In the genomic region with DNA sequence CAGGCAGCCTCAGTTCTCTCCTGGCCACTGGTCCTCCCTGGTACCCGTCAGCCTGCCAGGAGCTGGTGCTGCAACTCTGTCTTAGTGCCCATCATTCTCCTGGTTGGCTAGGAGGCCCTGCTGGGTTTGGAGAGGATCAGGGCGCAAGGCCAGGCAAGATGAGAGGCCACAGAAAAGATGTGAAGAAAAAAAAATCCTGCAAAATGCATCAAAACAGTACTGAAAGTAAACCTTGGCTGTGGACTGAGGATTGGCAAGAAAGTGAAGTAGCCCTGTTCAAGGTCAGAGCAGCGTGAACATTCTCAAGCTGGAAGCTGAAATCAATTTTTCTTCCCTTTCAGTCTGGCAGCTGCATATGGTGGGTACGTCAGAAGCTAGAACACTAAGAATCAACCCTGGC, we compare ENCODE assay signal across 29 cellular contexts.
DNase-seq lines count a peak whose midpoint lies in the region; TF ChIP-seq lines count a peak whose summit lies in the region.
"Had no signal": no experiment of that assay in that cellular context is flagged by ENCODE, and none has a peak within 500 bp of the region (broad histone marks: within the 10 kb centered on the region; RNA-seq: fewer than 3 reads in every experiment).

No MANE protein-coding gene starts in this region.

- H3K4me1 ChIP-seq in tibial artery = no peaks in the 10 kb centered on the region
- H3K4me1 ChIP-seq: esophagus squamous epithelium, left lung, right atrium auricular region had no signal

- H3K27ac ChIP-seq in tibial artery = no peak overlapping the region
- H3K27ac ChIP-seq: esophagus squamous epithelium, hepatocyte, left lung, right atrium auricular region, SK-N-MC had no signal

- H3K4me1 Mint-ChIP-seq in activated naive CD4-positive, alpha-beta T cell treated with anti-CD3 and anti-CD28 coated beads, Interleukin-2, amount 10 ng/mL, durations not matched to agents 7 days and 5 days = no peaks in the 10 kb centered on the region
- H3K4me1 Mint-ChIP-seq: CD4-positive, alpha-beta memory T cell had no signal

- intact Hi-C loops in posterior cingulate gyrus (cut with DNase I) = no loop called here
- intact Hi-C loops in tibial artery (cut with DNase I; ENCODE audit: low total_unique reads) = no loop called here

- no peaks in the 10 kb centered on the region for H3K9me3 Mint-ChIP-seq in activated naive CD4-positive, alpha-beta T cell treated with anti-CD3 and anti-CD28 coated beads, Interleukin-2, amount 10 ng/mL, durations not matched to agents 7 days and 5 days
- H3K9me3 Mint-ChIP-seq: activated T-helper 1 cell treated with anti-CD3 and anti-CD28 coated beads, Interleukin-12 subunit alpha, Interleukin-12 subunit beta, Interleukin-2, Interleukin-4 antibody, amounts not matched to agents 30 ng/mL and 10 ng/mL and 1 ng/mL, durations not matched to agents 14 hours and 24 hours and 36 hours had no signal

- no peaks in the 10 kb centered on the region for H3K9me3 ChIP-seq in tibial artery
- H3K9me3 ChIP-seq: esophagus squamous epithelium, left lung, MG63, right atrium auricular region had no signal

- H3K36me3 ChIP-seq in tibial artery = no peaks in the 10 kb centered on the region
- H3K36me3 ChIP-seq: esophagus squamous epithelium, left lung, MG63, right atrium auricular region had no signal

- H3K36me3 Mint-ChIP-seq in activated naive CD4-positive, alpha-beta T cell treated with anti-CD3 and anti-CD28 coated beads, Interleukin-2, amount 10 ng/mL, durations not matched to agents 7 days and 5 days = no peaks in the 10 kb centered on the region
- H3K36me3 Mint-ChIP-seq: CD4-positive, alpha-beta memory T cell had no signal

- TF ChIP-seq CTCF in tibial artery (IDR thresholded peaks at IDR 0.05) = no peak

- no peaks in the 10 kb centered on the region for H3K27me3 ChIP-seq in tibial artery
- H3K27me3 ChIP-seq: esophagus squamous epithelium, hepatocyte, left lung, right atrium auricular region had no signal

- no peak overlapping the region for H3K4me3 ChIP-seq in tibial artery
- H3K4me3 ChIP-seq: esophagus squamous epithelium, hepatocyte, left lung, MG63, right atrium auricular region, SK-N-MC had no signal

- DNase-seq in Ammon's horn (ENCODE audit: low spot score) (peak; percentile 70), NCI-H446 treated with DMSO at 0.1 percent for 48 hours (lab: John Stamatoyannopoulos, UW) (peak; percentile 98), globus pallidus (ENCODE audit: low spot score) (peak; percentile 74), posterior cingulate gyrus (peak in 8 of 10 donors; percentile 8 to 78 (median 30)), tibial artery (no peak), mesenteric fat pad (ENCODE audit: low spot score) (no peak), SIG-M5 (lab: John Stamatoyannopoulos, UW) (no peak)
- no peak for DNase-seq in activated naive CD4-positive, alpha-beta T cell treated with anti-CD3 and anti-CD28 coated beads, Interleukin-2, amount 10 ng/mL, durations not matched to agents 7 days and 5 days
- DNase-seq: 8988T; activated CD4-positive, alpha-beta T cell treated with anti-CD3 and anti-CD28 coated beads, Interleukin-2, amount 50 U/mL, for 4 hours; activated naive CD4-positive, alpha-beta T cell treated with anti-CD3 and anti-CD28 coated beads, Interleukin-2, amount 50 U/mL, for 16 hours; CD4-positive, alpha-beta memory T cell; dermis blood vessel endothelial cell; esophagus squamous epithelium; foreskin melanocyte; KG1; left lung; mesendoderm; MG63; NCI-H1105 treated with DMSO at 0.1 percent for 48 hours; NCI-H2029; NCI-H2227 treated with DMSO at 0.1 percent for 48 hours; NCI-H774; RPMI8226; stimulated activated CD4-positive, alpha-beta T cell treated with anti-CD3 and anti-CD28 coated beads, Interleukin-2, amount 100 ng/mL, for 24 hours had no signal

- H3K27me3 Mint-ChIP-seq in activated naive CD4-positive, alpha-beta T cell treated with anti-CD3 and anti-CD28 coated beads, Interleukin-2, amount 10 ng/mL, durations not matched to agents 7 days and 5 days = peaks cover 6% of the 10 kb centered on the region

- no peak overlapping the region for H3K4me3 Mint-ChIP-seq in activated naive CD4-positive, alpha-beta T cell treated with anti-CD3 and anti-CD28 coated beads, Interleukin-2, amount 10 ng/mL, durations not matched to agents 7 days and 5 days
- H3K4me3 Mint-ChIP-seq: activated T-helper 1 cell treated with anti-CD3 and anti-CD28 coated beads, Interleukin-12 subunit alpha, Interleukin-12 subunit beta, Interleukin-2, Interleukin-4 antibody, amounts not matched to agents 30 ng/mL and 10 ng/mL and 1 ng/mL, durations not matched to agents 14 hours and 24 hours and 36 hours; CD4-positive, alpha-beta memory T cell had no signal

- CTCF ChIA-PET in activated naive CD4-positive, alpha-beta T cell treated with anti-CD3 and anti-CD28 coated beads, Interleukin-2, amount 10 ng/mL, durations not matched to agents 7 days and 5 days (lab: Charles Lee) = no interaction called here

- H3K27ac Mint-ChIP-seq in activated naive CD4-positive, alpha-beta T cell treated with anti-CD3 and anti-CD28 coated beads, Interleukin-2, amount 10 ng/mL, durations not matched to agents 7 days and 5 days = no peak overlapping the region
- H3K27ac Mint-ChIP-seq: activated T-helper 1 cell treated with anti-CD3 and anti-CD28 coated beads, Interleukin-12 subunit alpha, Interleukin-12 subunit beta, Interleukin-2, Interleukin-4 antibody, amounts not matched to agents 30 ng/mL and 10 ng/mL and 1 ng/mL, durations not matched to agents 14 hours and 24 hours and 36 hours; CD4-positive, alpha-beta memory T cell had no signal

Comparison
In these comparisons a context has a peak if more than half of its experiments do, and no peak if none do; other contexts are left out.
1. DNase-seq: peak in Ammon's horn (single experiment), NCI-H446 treated with DMSO at 0.1 percent for 48 hours (single experiment), globus pallidus (single experiment) and posterior cingulate gyrus (8 of 10); none in tibial artery (0 of 2), mesenteric fat pad (single experiment), activated naive CD4-positive, alpha-beta T cell treated with anti-CD3 and anti-CD28 coated beads, Interleukin-2, amount 10 ng/mL, durations not matched to agents 7 days and 5 days (single experiment) and SIG-M5 (single experiment).